26 cellular contexts compared by ENCODE assay signal in the genomic region with DNA sequence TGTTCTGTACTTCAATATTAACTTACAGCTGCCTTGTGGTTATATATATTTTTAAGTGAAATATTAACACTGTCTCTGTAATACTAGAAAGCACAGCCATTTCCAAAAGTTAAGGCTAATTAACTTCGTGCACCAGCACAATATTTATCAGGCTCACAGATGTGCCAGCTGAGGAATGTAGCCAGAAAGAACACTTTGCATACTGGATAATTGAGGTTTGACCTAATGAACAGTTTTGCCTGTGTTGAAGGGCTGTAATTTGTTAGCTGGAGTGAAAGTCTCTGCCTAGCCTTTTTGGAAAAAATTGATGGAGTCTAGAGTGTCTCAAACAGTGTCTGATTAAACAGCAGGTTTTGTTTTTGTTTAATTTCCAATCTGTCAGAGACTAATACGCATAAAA.
"Had no signal": no experiment of that assay in that cellular context is flagged by ENCODE, and none has a peak within 500 bp of the region (broad histone marks: within the 10 kb centered on the region; RNA-seq: fewer than 3 reads in every experiment).

No MANE protein-coding gene starts in this region.

- H3K36me3 Mint-ChIP-seq: immature natural killer cell; naive thymus-derived CD4-positive, alpha-beta T cell; natural killer cell treated with Interleukin-12 subunit alpha and Interleukin-12 subunit beta and Interleukin-15 and Interleukin-18, amount 100 ng/mL, for 72 hours; stimulated activated effector memory CD8-positive, alpha-beta T cell treated with anti-CD3 and anti-CD28 coated beads, Interleukin-12 subunit alpha, Interleukin-12 subunit beta, amount 100 ng/mL, for 72 hours had no signal

- H3K27ac ChIP-seq: left ventricle myocardium inferior, parathyroid adenoma, psoas muscle, sigmoid colon, spleen, transverse colon, upper lobe of left lung, vagina had no signal

- H3K27me3 Mint-ChIP-seq: naive thymus-derived CD4-positive, alpha-beta T cell; natural killer cell treated with Interleukin-12 subunit alpha and Interleukin-12 subunit beta and Interleukin-15 and Interleukin-18, amount 100 ng/mL, for 72 hours; stimulated activated naive CD8-positive, alpha-beta T cell treated with anti-CD3 and anti-CD28 coated beads, Interleukin-15, Interleukin-2, amounts not matched to agents 100 ng/mL and 50 ng/mL, for 24 hours had no signal

- H3K27ac Mint-ChIP-seq: immature natural killer cell; naive thymus-derived CD4-positive, alpha-beta T cell; natural killer cell treated with Interleukin-12 subunit alpha and Interleukin-12 subunit beta and Interleukin-15 and Interleukin-18, amount 100 ng/mL, for 72 hours; stimulated activated effector memory CD8-positive, alpha-beta T cell treated with anti-CD3 and anti-CD28 coated beads, Interleukin-12 subunit alpha, Interleukin-12 subunit beta, amount 100 ng/mL, for 72 hours; stimulated activated naive CD8-positive, alpha-beta T cell treated with anti-CD3 and anti-CD28 coated beads, Interleukin-15, Interleukin-2, amounts not matched to agents 100 ng/mL and 50 ng/mL, for 24 hours had no signal

- H3K36me3 ChIP-seq: left ventricle myocardium inferior, sigmoid colon, spleen, transverse colon, upper lobe of left lung, vagina had no signal

- H3K9ac ChIP-seq: parathyroid adenoma had no signal

- H3K4me3 Mint-ChIP-seq: immature natural killer cell; naive thymus-derived CD4-positive, alpha-beta T cell; natural killer cell treated with Interleukin-12 subunit alpha and Interleukin-12 subunit beta and Interleukin-15 and Interleukin-18, amount 100 ng/mL, for 72 hours; neural crest cell; stimulated activated effector memory CD8-positive, alpha-beta T cell treated with anti-CD3 and anti-CD28 coated beads, Interleukin-12 subunit alpha, Interleukin-12 subunit beta, amount 100 ng/mL, for 72 hours; stimulated activated naive CD8-positive, alpha-beta T cell treated with anti-CD3 and anti-CD28 coated beads, Interleukin-15, Interleukin-2, amounts not matched to agents 100 ng/mL and 50 ng/mL, for 24 hours had no signal

- ATAC-seq: left colon; mucosa of descending colon; naive thymus-derived CD4-positive, alpha-beta T cell; natural killer cell treated with Interleukin-12 subunit alpha and Interleukin-12 subunit beta and Interleukin-15 and Interleukin-18, amount 100 ng/mL, for 72 hours; psoas muscle; stimulated activated effector memory CD8-positive, alpha-beta T cell treated with anti-CD3 and anti-CD28 coated beads, Interleukin-12 subunit alpha, Interleukin-12 subunit beta, amount 100 ng/mL, for 72 hours had no signal

- DNase-seq: hypothalamus; immature natural killer cell; kidney; left colon; left ventricle myocardium inferior; mesendoderm; midbrain; mucosa of descending colon; naive thymus-derived CD4-positive, alpha-beta T cell; nucleus accumbens; psoas muscle; sigmoid colon; small intestine; spleen; stimulated activated CD4-positive, alpha-beta T cell treated with anti-CD3 and anti-CD28 coated beads, Interleukin-4, amount 100 ng/mL, for 24 hours; stimulated activated naive CD4-positive, alpha-beta T cell; substantia nigra; transverse colon; upper lobe of left lung had no signal

- H3K4me3 ChIP-seq: left ventricle myocardium inferior, lung, mucosa of descending colon, psoas muscle, sigmoid colon, spleen, transverse colon, upper lobe of left lung, vagina had no signal

- H3K9me3 Mint-ChIP-seq: naive thymus-derived CD4-positive, alpha-beta T cell; natural killer cell treated with Interleukin-12 subunit alpha and Interleukin-12 subunit beta and Interleukin-15 and Interleukin-18, amount 100 ng/mL, for 72 hours; neural crest cell; stimulated activated effector memory CD8-positive, alpha-beta T cell treated with anti-CD3 and anti-CD28 coated beads, Interleukin-12 subunit alpha, Interleukin-12 subunit beta, amount 100 ng/mL, for 72 hours; stimulated activated naive CD8-positive, alpha-beta T cell treated with anti-CD3 and anti-CD28 coated beads, Interleukin-15, Interleukin-2, amounts not matched to agents 100 ng/mL and 50 ng/mL, for 24 hours had no signal

- H3K4me1 Mint-ChIP-seq: immature natural killer cell; naive thymus-derived CD4-positive, alpha-beta T cell; neural crest cell; stimulated activated effector memory CD8-positive, alpha-beta T cell treated with anti-CD3 and anti-CD28 coated beads, Interleukin-12 subunit alpha, Interleukin-12 subunit beta, amount 100 ng/mL, for 72 hours had no signal

- H3K9me3 ChIP-seq: left ventricle myocardium inferior, mucosa of descending colon, psoas muscle, sigmoid colon, spleen, transverse colon, upper lobe of left lung, vagina had no signal
